34 cellular contexts compared by ENCODE assay signal in genomic region chr16:69601250-69601649, GRCh38.
"Had no signal": no experiment of that assay in that cellular context is flagged by ENCODE, and none has a peak within 500 bp of the region (broad histone marks: within the 10 kb centered on the region; RNA-seq: fewer than 3 reads in every experiment).

No MANE protein-coding gene starts in this region.

- DNase-seq: Karpas-422, Kasumi-1, MM.1S, MV-4-11, NCI-H1048, NCI-H1092, NCI-H1092 treated with DMSO at 0.1 percent for 48 hours, NCI-H1105, NCI-H1105 treated with DMSO at 0.1 percent for 48 hours, NCI-H1417, NCI-H1417 treated with DMSO at 0.1 percent for 48 hours, NCI-H1436, NCI-H1436 treated with DMSO at 0.1 percent for 48 hours, NCI-H146, NCI-H1694, NCI-H1694 treated with DMSO at 0.1 percent for 48 hours, NCI-H187, NCI-H187 treated with DMSO at 0.1 percent for 48 hours, NCI-H1930, NCI-H2029, NCI-H2029 treated with DMSO at 0.1 percent for 48 hours, NCI-H2081, NCI-H2081 treated with DMSO at 0.1 percent for 48 hours, NCI-H2107, NCI-H2171, NCI-H2171 treated with DMSO at 0.1 percent for 48 hours, NCI-H2227 treated with DMSO at 0.1 percent for 48 hours, NCI-H226, NCI-H345, NCI-H446, NCI-H446 treated with DMSO at 0.1 percent for 48 hours, NCI-H510A, NCI-H510A treated with DMSO at 0.1 percent for 48 hours, NCI-H524 had no signal
